1 cellular context compared by ENCODE assay signal in the genomic region with DNA sequence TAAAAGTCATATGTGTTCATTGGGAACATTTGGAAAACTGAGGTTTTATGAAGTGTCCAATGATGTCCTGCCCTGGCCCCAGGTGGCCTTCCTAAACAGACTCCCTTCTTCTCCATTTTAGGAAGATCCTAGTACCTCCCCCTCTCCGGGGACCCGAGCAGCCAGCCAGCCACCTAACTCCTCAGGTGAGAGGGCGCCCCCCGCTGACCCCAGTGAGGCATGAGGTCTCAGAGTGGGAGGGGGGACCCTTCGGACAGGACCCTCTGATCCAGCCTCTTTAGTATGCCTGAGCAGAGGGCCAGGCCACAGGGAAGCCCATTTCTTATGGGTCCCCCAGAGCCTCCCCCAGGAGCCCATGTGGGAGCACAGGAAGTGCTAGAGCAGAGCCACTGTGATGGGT.
TF ChIP-seq lines count a peak whose summit lies in the region.

No MANE protein-coding gene starts in this region.

TF ChIP-seq in GM23338, 12 proteins besides CTCF, POLR2A, EP300 and RAD21:
- TF ChIP-seq, protein P1, sequence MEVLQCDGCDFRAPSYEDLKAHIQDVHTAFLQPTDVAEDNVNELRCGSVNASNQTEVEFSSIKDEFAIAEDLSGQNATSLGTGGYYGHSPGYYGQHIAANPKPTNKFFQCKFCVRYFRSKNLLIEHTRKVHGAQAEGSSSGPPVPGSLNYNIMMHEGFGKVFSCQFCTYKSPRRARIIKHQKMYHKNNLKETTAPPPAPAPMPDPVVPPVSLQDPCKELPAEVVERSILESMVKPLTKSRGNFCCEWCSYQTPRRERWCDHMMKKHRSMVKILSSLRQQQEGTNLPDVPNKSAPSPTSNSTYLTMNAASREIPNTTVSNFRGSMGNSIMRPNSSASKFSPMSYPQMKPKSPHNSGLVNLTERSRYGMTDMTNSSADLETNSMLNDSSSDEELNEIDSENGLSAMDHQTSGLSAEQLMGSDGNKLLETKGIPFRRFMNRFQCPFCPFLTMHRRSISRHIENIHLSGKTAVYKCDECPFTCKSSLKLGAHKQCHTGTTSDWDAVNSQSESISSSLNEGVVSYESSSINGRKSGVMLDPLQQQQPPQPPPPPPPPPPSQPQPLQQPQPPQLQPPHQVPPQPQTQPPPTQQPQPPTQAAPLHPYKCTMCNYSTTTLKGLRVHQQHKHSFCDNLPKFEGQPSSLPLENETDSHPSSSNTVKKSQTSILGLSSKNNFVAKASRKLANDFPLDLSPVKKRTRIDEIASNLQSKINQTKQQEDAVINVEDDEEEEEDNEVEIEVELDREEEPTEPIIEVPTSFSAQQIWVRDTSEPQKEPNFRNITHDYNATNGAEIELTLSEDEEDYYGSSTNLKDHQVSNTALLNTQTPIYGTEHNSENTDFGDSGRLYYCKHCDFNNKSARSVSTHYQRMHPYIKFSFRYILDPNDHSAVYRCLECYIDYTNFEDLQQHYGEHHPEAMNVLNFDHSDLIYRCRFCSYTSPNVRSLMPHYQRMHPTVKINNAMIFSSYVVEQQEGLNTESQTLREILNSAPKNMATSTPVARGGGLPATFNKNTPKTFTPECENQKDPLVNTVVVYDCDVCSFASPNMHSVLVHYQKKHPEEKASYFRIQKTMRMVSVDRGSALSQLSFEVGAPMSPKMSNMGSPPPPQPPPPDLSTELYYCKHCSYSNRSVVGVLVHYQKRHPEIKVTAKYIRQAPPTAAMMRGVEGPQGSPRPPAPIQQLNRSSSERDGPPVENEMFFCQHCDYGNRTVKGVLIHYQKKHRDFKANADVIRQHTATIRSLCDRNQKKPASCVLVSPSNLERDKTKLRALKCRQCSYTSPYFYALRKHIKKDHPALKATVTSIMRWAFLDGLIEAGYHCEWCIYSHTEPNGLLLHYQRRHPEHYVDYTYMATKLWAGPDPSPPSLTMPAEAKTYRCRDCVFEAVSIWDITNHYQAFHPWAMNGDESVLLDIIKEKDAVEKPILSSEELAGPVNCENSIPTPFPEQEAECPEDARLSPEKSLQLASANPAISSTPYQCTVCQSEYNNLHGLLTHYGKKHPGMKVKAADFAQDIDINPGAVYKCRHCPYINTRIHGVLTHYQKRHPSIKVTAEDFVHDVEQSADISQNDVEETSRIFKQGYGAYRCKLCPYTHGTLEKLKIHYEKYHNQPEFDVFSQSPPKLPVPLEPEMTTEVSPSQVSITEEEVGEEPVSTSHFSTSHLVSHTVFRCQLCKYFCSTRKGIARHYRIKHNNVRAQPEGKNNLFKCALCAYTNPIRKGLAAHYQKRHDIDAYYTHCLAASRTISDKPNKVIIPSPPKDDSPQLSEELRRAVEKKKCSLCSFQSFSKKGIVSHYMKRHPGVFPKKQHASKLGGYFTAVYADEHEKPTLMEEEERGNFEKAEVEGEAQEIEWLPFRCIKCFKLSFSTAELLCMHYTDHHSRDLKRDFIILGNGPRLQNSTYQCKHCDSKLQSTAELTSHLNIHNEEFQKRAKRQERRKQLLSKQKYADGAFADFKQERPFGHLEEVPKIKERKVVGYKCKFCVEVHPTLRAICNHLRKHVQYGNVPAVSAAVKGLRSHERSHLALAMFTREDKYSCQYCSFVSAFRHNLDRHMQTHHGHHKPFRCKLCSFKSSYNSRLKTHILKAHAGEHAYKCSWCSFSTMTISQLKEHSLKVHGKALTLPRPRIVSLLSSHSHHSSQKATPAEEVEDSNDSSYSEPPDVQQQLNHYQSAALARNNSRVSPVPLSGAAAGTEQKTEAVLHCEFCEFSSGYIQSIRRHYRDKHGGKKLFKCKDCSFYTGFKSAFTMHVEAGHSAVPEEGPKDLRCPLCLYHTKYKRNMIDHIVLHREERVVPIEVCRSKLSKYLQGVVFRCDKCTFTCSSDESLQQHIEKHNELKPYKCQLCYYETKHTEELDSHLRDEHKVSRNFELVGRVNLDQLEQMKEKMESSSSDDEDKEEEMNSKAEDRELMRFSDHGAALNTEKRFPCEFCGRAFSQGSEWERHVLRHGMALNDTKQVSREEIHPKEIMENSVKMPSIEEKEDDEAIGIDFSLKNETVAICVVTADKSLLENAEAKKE (CRISPR knock-in tag; IDR thresholded peaks at IDR 0.05), result no peak
- TF ChIP-seq ZNF114 (CRISPR knock-in tag; IDR thresholded peaks at IDR 0.05) (no peak), POLR2AphosphoS5 (IDR thresholded peaks at IDR 0.05; ENCODE audit: low read depth) (no peak), EZH2 (IDR thresholded peaks at IDR 0.05; ENCODE audit: low read depth, unreplicated experiment) (no peak), ZNF331 (CRISPR knock-in tag; IDR thresholded peaks at IDR 0.05; ENCODE audit: low read depth) (no peak), JUNB (IDR thresholded peaks at IDR 0.05; ENCODE audit: unreplicated experiment) (no peak), EZH2phosphoT487 (IDR thresholded peaks at IDR 0.05; ENCODE audit: unreplicated experiment) (no peak)
- TF ChIP-seq, protein P2, sequence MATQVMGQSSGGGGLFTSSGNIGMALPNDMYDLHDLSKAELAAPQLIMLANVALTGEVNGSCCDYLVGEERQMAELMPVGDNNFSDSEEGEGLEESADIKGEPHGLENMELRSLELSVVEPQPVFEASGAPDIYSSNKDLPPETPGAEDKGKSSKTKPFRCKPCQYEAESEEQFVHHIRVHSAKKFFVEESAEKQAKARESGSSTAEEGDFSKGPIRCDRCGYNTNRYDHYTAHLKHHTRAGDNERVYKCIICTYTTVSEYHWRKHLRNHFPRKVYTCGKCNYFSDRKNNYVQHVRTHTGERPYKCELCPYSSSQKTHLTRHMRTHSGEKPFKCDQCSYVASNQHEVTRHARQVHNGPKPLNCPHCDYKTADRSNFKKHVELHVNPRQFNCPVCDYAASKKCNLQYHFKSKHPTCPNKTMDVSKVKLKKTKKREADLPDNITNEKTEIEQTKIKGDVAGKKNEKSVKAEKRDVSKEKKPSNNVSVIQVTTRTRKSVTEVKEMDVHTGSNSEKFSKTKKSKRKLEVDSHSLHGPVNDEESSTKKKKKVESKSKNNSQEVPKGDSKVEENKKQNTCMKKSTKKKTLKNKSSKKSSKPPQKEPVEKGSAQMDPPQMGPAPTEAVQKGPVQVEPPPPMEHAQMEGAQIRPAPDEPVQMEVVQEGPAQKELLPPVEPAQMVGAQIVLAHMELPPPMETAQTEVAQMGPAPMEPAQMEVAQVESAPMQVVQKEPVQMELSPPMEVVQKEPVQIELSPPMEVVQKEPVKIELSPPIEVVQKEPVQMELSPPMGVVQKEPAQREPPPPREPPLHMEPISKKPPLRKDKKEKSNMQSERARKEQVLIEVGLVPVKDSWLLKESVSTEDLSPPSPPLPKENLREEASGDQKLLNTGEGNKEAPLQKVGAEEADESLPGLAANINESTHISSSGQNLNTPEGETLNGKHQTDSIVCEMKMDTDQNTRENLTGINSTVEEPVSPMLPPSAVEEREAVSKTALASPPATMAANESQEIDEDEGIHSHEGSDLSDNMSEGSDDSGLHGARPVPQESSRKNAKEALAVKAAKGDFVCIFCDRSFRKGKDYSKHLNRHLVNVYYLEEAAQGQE (IDR thresholded peaks at IDR 0.05; ENCODE audit: unreplicated experiment), result no peak
